ENCODE assay signal across 12 cellular contexts in genomic region chr5:69083412-69083811, GRCh38. TPM values are rescaled to one million over a fixed set of nuclear protein-coding genes. Genes with fewer than 3 reads are reported as not detected.
DNase-seq lines count a peak whose midpoint lies in the region; ATAC-seq and TF ChIP-seq lines count a peak whose summit lies in the region.
"Had no signal": no experiment of that assay in that cellular context is flagged by ENCODE, and none has a peak within 500 bp of the region (broad histone marks: within the 10 kb centered on the region; RNA-seq: fewer than 3 reads in every experiment).

No MANE protein-coding gene starts in this region.

- H3K4me1 ChIP-seq in cardiac muscle cell (ENCODE audit: low read depth) (peaks cover 4% of the 10 kb centered on the region), right atrium auricular region (no peaks in the 10 kb centered on the region), OCI-LY3 (ENCODE audit: low read length) (no peaks in the 10 kb centered on the region)

- no peak overlapping the region for H3K4me3 ChIP-seq in cardiac muscle cell
- no peak overlapping the region for H3K4me3 ChIP-seq in right atrium auricular region
- H3K4me3 ChIP-seq in OCI-LY3 (ENCODE audit: low read length): no peak overlapping the region
- H3K4me3 ChIP-seq in epithelial cell of esophagus (ENCODE audit: low read length): no peak overlapping the region

- no peak for ATAC-seq in GM19035 (IDR thresholded peaks at IDR 0.05; ENCODE audit: unreplicated experiment)
- ATAC-seq in GM18498 (IDR thresholded peaks at IDR 0.05; ENCODE audit: unreplicated experiment): no peak
- ATAC-seq: activated T-cell treated with anti-CD3 and anti-CD28 coated beads, Interleukin-2, amount 50 U/mL, for 72 hours had no signal

- H3K27me3 ChIP-seq in cardiac muscle cell (no peaks in the 10 kb centered on the region), right atrium auricular region (no peaks in the 10 kb centered on the region), OCI-LY3 (ENCODE audit: low read depth, low read length) (no peaks in the 10 kb centered on the region)

- H2AFZ ChIP-seq in OCI-LY3 (ENCODE audit: low read depth, low read length): peak overlapping the region; percentile 39; the same call in 1 of the 2 replicates

- H3K4me2 ChIP-seq in OCI-LY3 (ENCODE audit: low read length): no peak overlapping the region

- H3K79me2 ChIP-seq in OCI-LY3 (ENCODE audit: low read length): no peaks in the 10 kb centered on the region

- H3K9me3 ChIP-seq in cardiac muscle cell (ENCODE audit: low read depth): no peaks in the 10 kb centered on the region
- no peaks in the 10 kb centered on the region for H3K9me3 ChIP-seq in right atrium auricular region
- no peaks in the 10 kb centered on the region for H3K9me3 ChIP-seq in OCI-LY3 (ENCODE audit: insufficient read depth, low read length)

- TF ChIP-seq CTCF in cardiac muscle cell (IDR thresholded peaks at IDR 0.05; ENCODE audit: low read depth, low read length) (peak; percentile 17), right atrium auricular region (IDR thresholded peaks at IDR 0.05) (no peak), OCI-LY3 (IDR thresholded peaks at IDR 0.05; ENCODE audit: low read depth, low read length) (no peak), epithelial cell of esophagus (IDR thresholded peaks at IDR 0.05; ENCODE audit: insufficient read depth, low read depth, low read length, missing control alignments) (peak; percentile 27)

- no peaks in the 10 kb centered on the region for H4K20me1 ChIP-seq in OCI-LY3 (ENCODE audit: insufficient read depth, low read length)

- H3K36me3 ChIP-seq in cardiac muscle cell (no peaks in the 10 kb centered on the region), right atrium auricular region (no peaks in the 10 kb centered on the region), OCI-LY3 (replicated peaks; ENCODE audit: low read depth, low read length) (no peaks in the 10 kb centered on the region)

- H3K27ac ChIP-seq in cardiac muscle cell (no peak overlapping the region), right atrium auricular region (no peak overlapping the region), OCI-LY3 (ENCODE audit: low read length) (no peak overlapping the region)

- no peak overlapping the region for H3K9ac ChIP-seq in OCI-LY3 (ENCODE audit: low read length)

- DNase-seq in cardiac muscle cell (ENCODE audit: low read depth in 1 of 2, low spot score in 1 of 2) (peak in 1 of 2 donors; percentile 35), right atrium auricular region (ENCODE audit: low spot score) (no peak), epithelial cell of esophagus (ENCODE audit: low read depth) (peak; percentile 58), HCEC 1CT (no peak), DMS153 treated with DMSO at 0.1 percent for 48 hours (lab: John Stamatoyannopoulos, UW; ENCODE audit: unreplicated experiment) (no peak)
- DNase-seq: activated T-cell treated with anti-CD3 and anti-CD28 coated beads, Interleukin-2, amount 50 U/mL, for 72 hours; dermis blood vessel endothelial cell; hippocampal formation; NCI-H1092 had no signal

RNA-seq across cellular contexts. Expression of gene SLC30A5, which starts 10.4 kb away (rescaled TPM):
- total RNA-seq in cardiac muscle cell (39.0 and 41.2 TPM in 2 replicates), right atrium auricular region (10 to 100 TPM; 39.7 to 56.6 TPM)
- polyA plus RNA-seq in cardiac muscle cell: 45.5 and 54.3 TPM in 2 replicates

Comparison
In these comparisons a context has a peak if more than half of its experiments do, and no peak if none do; other contexts are left out.
1. CTCF ChIP-seq: peak in cardiac muscle cell (single experiment) and epithelial cell of esophagus (single experiment); none in right atrium auricular region (0 of 2) and OCI-LY3 (single experiment).